21 cellular contexts compared by ENCODE assay signal in genomic region chr17:29443041-29443440, GRCh38.
"Had no signal": no experiment of that assay in that cellular context is flagged by ENCODE, and none has a peak within 500 bp of the region (broad histone marks: within the 10 kb centered on the region; RNA-seq: fewer than 3 reads in every experiment).

No MANE protein-coding gene starts in this region.

- H3K4me3 Mint-ChIP-seq: activated naive CD4-positive, alpha-beta T cell treated with anti-CD3 and anti-CD28 coated beads, Interleukin-2, amount 50 U/mL, for 24 hours; naive thymus-derived CD8-positive, alpha-beta T cell; T-cell; type B pancreatic cell had no signal

- H3K27me3 Mint-ChIP-seq: activated naive CD4-positive, alpha-beta T cell treated with anti-CD3 and anti-CD28 coated beads, Interleukin-2, amount 50 U/mL, for 24 hours; naive thymus-derived CD8-positive, alpha-beta T cell; T-cell; type B pancreatic cell had no signal

- H3K9me3 Mint-ChIP-seq: activated naive CD4-positive, alpha-beta T cell treated with anti-CD3 and anti-CD28 coated beads, Interleukin-2, amount 50 U/mL, for 24 hours; naive thymus-derived CD8-positive, alpha-beta T cell; T-cell; type B pancreatic cell had no signal

- H3K27ac Mint-ChIP-seq: activated naive CD4-positive, alpha-beta T cell treated with anti-CD3 and anti-CD28 coated beads, Interleukin-2, amount 50 U/mL, for 24 hours; T-cell; type B pancreatic cell had no signal

- H2AFZ ChIP-seq: parathyroid adenoma had no signal

- H3K27ac ChIP-seq: body of pancreas, heart left ventricle, neutrophil, parathyroid adenoma, VCaP had no signal

- H3K27me3 ChIP-seq: body of pancreas, heart left ventricle, neutrophil had no signal

- H3K9me3 ChIP-seq: body of pancreas, heart left ventricle, neutrophil, SK-N-SH had no signal

- DNase-seq: activated CD4-positive, alpha-beta T cell treated with anti-CD3 and anti-CD28 coated beads for 1 hour; activated CD4-positive, alpha-beta T cell treated with anti-CD3 and anti-CD28 coated beads, Interleukin-2, amount 50 U/mL, for 48 hours; activated effector memory CD4-positive, alpha-beta T cell treated with Interleukin-2 at 50 U/mL for 16 hours; amniotic stem cell; body of pancreas; effector memory CD4-positive, alpha-beta T cell; foreskin fibroblast; heart left ventricle; left colon; naive thymus-derived CD8-positive, alpha-beta T cell; retina; SK-N-SH; stimulated activated CD4-positive, alpha-beta T cell treated with anti-CD3 and anti-CD28 coated beads, Interleukin-2, amount 100 ng/mL, for 48 hours; stimulated activated naive CD4-positive, alpha-beta T cell; T-cell had no signal

- H3K4me2 ChIP-seq: SK-N-SH had no signal

- H3K36me3 ChIP-seq: neutrophil had no signal

- H3K4me3 ChIP-seq: body of pancreas, heart left ventricle, lung had no signal

- ATAC-seq: body of pancreas; heart left ventricle; left colon; naive thymus-derived CD8-positive, alpha-beta T cell; T-cell had no signal

- H3K9ac ChIP-seq: parathyroid adenoma, SK-N-SH had no signal
